In genomic region chr11:24142062-24142461, GRCh38 we compare ENCODE assay signal across 29 cellular contexts.
DNase-seq lines count a peak whose midpoint lies in the region; ATAC-seq, FAIRE-seq and TF ChIP-seq lines count a peak whose summit lies in the region.
"Had no signal": no experiment of that assay in that cellular context is flagged by ENCODE, and none has a peak within 500 bp of the region (broad histone marks: within the 10 kb centered on the region; RNA-seq: fewer than 3 reads in every experiment).

No MANE protein-coding gene starts in this region.

- TF ChIP-seq POLR2A in GM12891 (IDR thresholded peaks at IDR 0.05; ENCODE audit: low read depth, low read length) (no peak), erythroblast (IDR thresholded peaks at IDR 0.05; ENCODE audit: low read length) (no peak)

- no peaks in the 10 kb centered on the region for H3K36me3 Mint-ChIP-seq in astrocyte (ENCODE audit: low read depth, unreplicated experiment)
- H3K36me3 Mint-ChIP-seq: CD4-positive, alpha-beta memory T cell had no signal

- H3K27me3 Mint-ChIP-seq in astrocyte (ENCODE audit: low read depth, unreplicated experiment), result no peaks in the 10 kb centered on the region
- H3K27me3 Mint-ChIP-seq: CD4-positive, alpha-beta memory T cell had no signal

- TF ChIP-seq CTCF in MM.1S (IDR thresholded peaks at IDR 0.05; ENCODE audit: low read length) (no peak), astrocyte (IDR thresholded peaks at IDR 0.05; ENCODE audit: insufficient read depth, low read depth, low read length) (no peak), osteoblast (IDR thresholded peaks at IDR 0.05; ENCODE audit: extremely low read depth, low read depth, low read length) (no peak)

- no peaks in the 10 kb centered on the region for H3K27me3 ChIP-seq in MM.1S (replicated peaks; ENCODE audit: insufficient read depth, low read length)
- no peaks in the 10 kb centered on the region for H3K27me3 ChIP-seq in astrocyte (ENCODE audit: insufficient read depth, low read length)
- H3K27me3 ChIP-seq in osteoblast (ENCODE audit: insufficient read depth, low read length), result no peaks in the 10 kb centered on the region
- H3K27me3 ChIP-seq: MG63 had no signal

- H3K4me3 ChIP-seq in MM.1S (ENCODE audit: low read length) (no peak overlapping the region), astrocyte (ENCODE audit: insufficient read depth, low read depth, low read length) (no peak overlapping the region), osteoblast (ENCODE audit: insufficient read depth, low read length) (no peak overlapping the region)
- H3K4me3 ChIP-seq: A549, GM12878, MG63, SK-N-MC had no signal

- H3F3A ChIP-seq in MM.1S (ENCODE audit: insufficient read depth, low read length), result no peaks in the 10 kb centered on the region

- H3K4me2 ChIP-seq in MM.1S (ENCODE audit: low read depth, low read length) (peak overlapping the region; percentile 7; the same call in 1 of the 2 replicates), astrocyte (ENCODE audit: low read length) (no peak overlapping the region), osteoblast (ENCODE audit: insufficient read depth, low read length) (no peak overlapping the region)
- H3K4me2 ChIP-seq: A549 had no signal

- no peaks in the 10 kb centered on the region for H3K9me3 Mint-ChIP-seq in astrocyte (ENCODE audit: unreplicated experiment)

- H3K27ac ChIP-seq in MM.1S (ENCODE audit: low read length) (no peak overlapping the region), astrocyte (ENCODE audit: low read depth, low read length) (no peak overlapping the region), osteoblast (ENCODE audit: low read depth, low read length) (no peak overlapping the region)
- H3K27ac ChIP-seq: A549, SK-N-MC had no signal

- H2AFZ ChIP-seq in MM.1S (ENCODE audit: low read length) (no peak overlapping the region), astrocyte (ENCODE audit: low read depth, low read length) (peak overlapping the region; percentile 3), osteoblast (ENCODE audit: low read length) (no peak overlapping the region)

- no peaks in the 10 kb centered on the region for H3K79me2 ChIP-seq in MM.1S (ENCODE audit: low read length)
- H3K79me2 ChIP-seq in astrocyte (ENCODE audit: insufficient read depth, low read length), result no peaks in the 10 kb centered on the region
- H3K79me2 ChIP-seq in osteoblast (ENCODE audit: insufficient read depth, low read length), result no peaks in the 10 kb centered on the region

- H3K9ac ChIP-seq in MM.1S (ENCODE audit: low read length) (no peak overlapping the region), astrocyte (ENCODE audit: low read length) (no peak overlapping the region)

- no peak for FAIRE-seq in GM12891 (lab: Jason Lieb, UNC)
- FAIRE-seq in astrocyte (lab: Jason Lieb, UNC), result no peak
- FAIRE-seq: A549, GM12878, H54, HepG2 had no signal

- ATAC-seq in left lobe of liver (no peak), GM21528 (IDR thresholded peaks at IDR 0.05; ENCODE audit: low FRiP score, unreplicated experiment) (no peak)
- ATAC-seq: A549, GM12878, HepG2, Panc1 had no signal

- H3K4me1 ChIP-seq in MM.1S (ENCODE audit: low read length) (no peaks in the 10 kb centered on the region), astrocyte (ENCODE audit: insufficient read depth, low read length) (no peaks in the 10 kb centered on the region), osteoblast (ENCODE audit: insufficient read depth, low read length) (no peaks in the 10 kb centered on the region)
- H3K4me1 ChIP-seq: A549 had no signal

- no peaks in the 10 kb centered on the region for H3K4me1 Mint-ChIP-seq in astrocyte (ENCODE audit: low read depth, unreplicated experiment)
- H3K4me1 Mint-ChIP-seq: CD4-positive, alpha-beta memory T cell had no signal

- H3K9me3 ChIP-seq in MM.1S (replicated peaks; ENCODE audit: insufficient read depth, low read length) (no peaks in the 10 kb centered on the region), astrocyte (ENCODE audit: insufficient read depth, low read depth, low read length) (no peaks in the 10 kb centered on the region), osteoblast (ENCODE audit: low read depth, low read length) (no peaks in the 10 kb centered on the region)
- H3K9me3 ChIP-seq: A549, MG63 had no signal

- DNase-seq in GM12891 (ENCODE audit: insufficient read length, low spot score) (no peak), MM.1S (no peak), astrocyte (ENCODE audit: low read depth) (no peak), osteoblast (ENCODE audit: insufficient read length, low spot score, missing footprints) (peak; percentile 5), left lobe of liver (ENCODE audit: low spot score) (no peak), erythroblast (lab: John Stamatoyannopoulos, UW) (no peak)
- DNase-seq: C1 segment of cervical spinal cord; CD4-positive, alpha-beta memory T cell; COR-L47; DMS53; EL; GDM1; KBM-7; MG63; NCI-H1092; NCI-H1417 treated with DMSO at 0.1 percent for 48 hours; NCI-H1694 treated with DMSO at 0.1 percent for 48 hours; NCI-H2081 treated with DMSO at 0.1 percent for 48 hours; NCI-H2171 treated with DMSO at 0.1 percent for 48 hours; NCI-H345; NCI-H510A treated with DMSO at 0.1 percent for 48 hours; SIG-M5 had no signal

- H3K27ac Mint-ChIP-seq in astrocyte (ENCODE audit: unreplicated experiment), result no peak overlapping the region
- H3K27ac Mint-ChIP-seq: CD4-positive, alpha-beta memory T cell had no signal

- no peak overlapping the region for H3K4me3 Mint-ChIP-seq in astrocyte (ENCODE audit: unreplicated experiment)
- H3K4me3 Mint-ChIP-seq: CD4-positive, alpha-beta memory T cell had no signal

- no peaks in the 10 kb centered on the region for H3K9me2 ChIP-seq in MM.1S (replicated peaks; ENCODE audit: insufficient read depth, low read length)

- H4K20me1 ChIP-seq in MM.1S (ENCODE audit: insufficient read depth, low read length), result no peaks in the 10 kb centered on the region
- no peaks in the 10 kb centered on the region for H4K20me1 ChIP-seq in astrocyte (ENCODE audit: insufficient read depth, low read length)
- H4K20me1 ChIP-seq in osteoblast (ENCODE audit: insufficient read depth, low read length), result no peaks in the 10 kb centered on the region

- H3K36me3 ChIP-seq in MM.1S (replicated peaks; ENCODE audit: insufficient read depth, low read length) (no peaks in the 10 kb centered on the region), astrocyte (ENCODE audit: insufficient read depth, low read length) (no peaks in the 10 kb centered on the region), osteoblast (ENCODE audit: insufficient read depth, low read length) (no peaks in the 10 kb centered on the region)
- H3K36me3 ChIP-seq: MG63 had no signal

TF ChIP-seq in GM12891, 5 proteins besides CTCF, POLR2A, EP300 and RAD21:
- peak; percentile 53 for TF ChIP-seq SPI1 (IDR thresholded peaks at IDR 0.05; ENCODE audit: low read depth, low read length)
- TF ChIP-seq PAX5 (IDR thresholded peaks at IDR 0.05; ENCODE audit: insufficient read depth, low read length, severe bottlenecking), result no peak
